Comparison of ENCODE assay signal across 2 cellular contexts in the genomic region with DNA sequence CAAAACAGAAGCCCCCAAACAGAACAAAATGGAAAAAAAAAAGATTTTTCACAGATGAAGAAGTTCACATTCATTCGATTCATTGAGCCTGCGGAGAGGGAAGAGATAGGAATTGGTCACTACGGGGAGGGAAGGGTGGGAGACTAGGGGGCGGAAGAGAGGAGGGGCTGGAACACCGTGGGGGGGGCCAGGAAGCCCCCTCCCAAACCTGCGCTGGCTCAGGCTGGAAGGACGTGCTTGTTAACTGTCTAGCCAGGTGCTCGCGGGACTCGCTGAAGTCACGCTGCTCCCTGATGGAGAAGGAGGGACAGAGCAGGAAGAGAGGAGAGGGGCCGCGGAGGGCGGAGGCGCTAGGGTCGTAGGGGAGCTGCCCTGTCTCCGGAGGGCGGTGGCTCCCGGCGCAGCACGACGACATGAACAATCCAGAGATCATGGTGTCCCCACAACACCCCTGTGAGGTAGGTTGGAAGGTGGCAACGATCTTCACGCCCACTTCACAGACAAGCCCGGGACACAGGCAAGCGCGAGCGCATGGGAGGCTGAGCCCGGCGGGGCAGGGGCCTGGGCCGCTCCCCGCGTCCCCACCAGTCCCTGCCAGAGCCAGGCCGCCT.
TF ChIP-seq lines count a peak whose summit lies in the region.

No MANE protein-coding gene starts in this region.

TF ChIP-seq in HEK293, 187 proteins besides CTCF, POLR2A, EP300 and RAD21:
- TF ChIP-seq, protein P1, sequence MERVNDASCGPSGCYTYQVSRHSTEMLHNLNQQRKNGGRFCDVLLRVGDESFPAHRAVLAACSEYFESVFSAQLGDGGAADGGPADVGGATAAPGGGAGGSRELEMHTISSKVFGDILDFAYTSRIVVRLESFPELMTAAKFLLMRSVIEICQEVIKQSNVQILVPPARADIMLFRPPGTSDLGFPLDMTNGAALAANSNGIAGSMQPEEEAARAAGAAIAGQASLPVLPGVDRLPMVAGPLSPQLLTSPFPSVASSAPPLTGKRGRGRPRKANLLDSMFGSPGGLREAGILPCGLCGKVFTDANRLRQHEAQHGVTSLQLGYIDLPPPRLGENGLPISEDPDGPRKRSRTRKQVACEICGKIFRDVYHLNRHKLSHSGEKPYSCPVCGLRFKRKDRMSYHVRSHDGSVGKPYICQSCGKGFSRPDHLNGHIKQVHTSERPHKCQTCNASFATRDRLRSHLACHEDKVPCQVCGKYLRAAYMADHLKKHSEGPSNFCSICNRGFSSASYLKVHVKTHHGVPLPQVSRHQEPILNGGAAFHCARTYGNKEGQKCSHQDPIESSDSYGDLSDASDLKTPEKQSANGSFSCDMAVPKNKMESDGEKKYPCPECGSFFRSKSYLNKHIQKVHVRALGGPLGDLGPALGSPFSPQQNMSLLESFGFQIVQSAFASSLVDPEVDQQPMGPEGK (tag by site-specific recombination; IDR thresholded peaks at IDR 0.05) = peak; percentile 73
- TF ChIP-seq, protein P2, sequence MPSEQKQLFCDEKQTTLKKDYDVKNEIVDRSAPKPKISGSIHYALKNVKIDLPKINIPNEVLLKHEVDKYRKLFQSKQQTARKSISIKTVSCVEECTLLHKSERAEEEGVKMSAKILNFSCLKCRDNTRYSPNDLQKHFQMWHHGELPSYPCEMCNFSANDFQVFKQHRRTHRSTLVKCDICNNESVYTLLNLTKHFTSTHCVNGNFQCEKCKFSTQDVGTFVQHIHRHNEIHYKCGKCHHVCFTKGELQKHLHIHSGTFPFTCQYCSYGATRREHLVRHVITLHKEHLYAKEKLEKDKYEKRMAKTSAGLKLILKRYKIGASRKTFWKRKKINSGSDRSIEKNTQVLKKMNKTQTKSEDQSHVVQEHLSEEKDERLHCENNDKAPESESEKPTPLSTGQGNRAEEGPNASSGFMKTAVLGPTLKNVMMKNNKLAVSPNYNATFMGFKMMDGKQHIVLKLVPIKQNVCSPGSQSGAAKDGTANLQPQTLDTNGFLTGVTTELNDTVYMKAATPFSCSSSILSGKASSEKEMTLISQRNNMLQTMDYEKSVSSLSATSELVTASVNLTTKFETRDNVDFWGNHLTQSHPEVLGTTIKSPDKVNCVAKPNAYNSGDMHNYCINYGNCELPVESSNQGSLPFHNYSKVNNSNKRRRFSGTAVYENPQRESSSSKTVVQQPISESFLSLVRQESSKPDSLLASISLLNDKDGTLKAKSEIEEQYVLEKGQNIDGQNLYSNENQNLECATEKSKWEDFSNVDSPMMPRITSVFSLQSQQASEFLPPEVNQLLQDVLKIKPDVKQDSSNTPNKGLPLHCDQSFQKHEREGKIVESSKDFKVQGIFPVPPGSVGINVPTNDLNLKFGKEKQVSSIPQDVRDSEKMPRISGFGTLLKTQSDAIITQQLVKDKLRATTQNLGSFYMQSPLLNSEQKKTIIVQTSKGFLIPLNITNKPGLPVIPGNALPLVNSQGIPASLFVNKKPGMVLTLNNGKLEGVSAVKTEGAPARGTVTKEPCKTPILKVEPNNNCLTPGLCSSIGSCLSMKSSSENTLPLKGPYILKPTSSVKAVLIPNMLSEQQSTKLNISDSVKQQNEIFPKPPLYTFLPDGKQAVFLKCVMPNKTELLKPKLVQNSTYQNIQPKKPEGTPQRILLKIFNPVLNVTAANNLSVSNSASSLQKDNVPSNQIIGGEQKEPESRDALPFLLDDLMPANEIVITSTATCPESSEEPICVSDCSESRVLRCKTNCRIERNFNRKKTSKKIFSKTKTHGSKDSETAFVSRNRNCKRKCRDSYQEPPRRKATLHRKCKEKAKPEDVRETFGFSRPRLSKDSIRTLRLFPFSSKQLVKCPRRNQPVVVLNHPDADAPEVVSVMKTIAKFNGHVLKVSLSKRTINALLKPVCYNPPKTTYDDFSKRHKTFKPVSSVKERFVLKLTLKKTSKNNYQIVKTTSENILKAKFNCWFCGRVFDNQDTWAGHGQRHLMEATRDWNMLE (tag by site-specific recombination; conservative IDR thresholded peaks at IDR 0.05; ENCODE audit: low read depth) = no peak
- TF ChIP-seq ZNF76 (tag by site-specific recombination; IDR thresholded peaks at IDR 0.05; ENCODE audit: borderline replicate concordance, low read depth) (no peak), ZNF2 (tag by site-specific recombination; IDR thresholded peaks at IDR 0.05) (no peak), SP3 (tag by site-specific recombination; IDR thresholded peaks at IDR 0.05) (no peak), ZNF202 (tag by site-specific recombination; IDR thresholded peaks at IDR 0.05; ENCODE audit: borderline replicate concordance) (0 out of 2 replicates have a peak, but pooled peaks have one; percentile 39), BCL11B (tag by site-specific recombination; IDR thresholded peaks at IDR 0.05; ENCODE audit: low read depth) (no peak), ZNF561 (tag by site-specific recombination; IDR thresholded peaks at IDR 0.05; ENCODE audit: borderline replicate concordance) (no peak), HOXD13 (CRISPR knock-in tag; IDR thresholded peaks at IDR 0.05; ENCODE audit: borderline replicate concordance) (no peak), ZNF501 (tag by site-specific recombination; IDR thresholded peaks at IDR 0.05) (no peak)
- TF ChIP-seq, protein P3, sequence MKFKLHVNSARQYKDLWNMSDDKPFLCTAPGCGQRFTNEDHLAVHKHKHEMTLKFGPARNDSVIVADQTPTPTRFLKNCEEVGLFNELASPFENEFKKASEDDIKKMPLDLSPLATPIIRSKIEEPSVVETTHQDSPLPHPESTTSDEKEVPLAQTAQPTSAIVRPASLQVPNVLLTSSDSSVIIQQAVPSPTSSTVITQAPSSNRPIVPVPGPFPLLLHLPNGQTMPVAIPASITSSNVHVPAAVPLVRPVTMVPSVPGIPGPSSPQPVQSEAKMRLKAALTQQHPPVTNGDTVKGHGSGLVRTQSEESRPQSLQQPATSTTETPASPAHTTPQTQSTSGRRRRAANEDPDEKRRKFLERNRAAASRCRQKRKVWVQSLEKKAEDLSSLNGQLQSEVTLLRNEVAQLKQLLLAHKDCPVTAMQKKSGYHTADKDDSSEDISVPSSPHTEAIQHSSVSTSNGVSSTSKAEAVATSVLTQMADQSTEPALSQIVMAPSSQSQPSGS (tag by site-specific recombination; IDR thresholded peaks at IDR 0.05; ENCODE audit: low read depth) = no peak
- TF ChIP-seq, protein P4, sequence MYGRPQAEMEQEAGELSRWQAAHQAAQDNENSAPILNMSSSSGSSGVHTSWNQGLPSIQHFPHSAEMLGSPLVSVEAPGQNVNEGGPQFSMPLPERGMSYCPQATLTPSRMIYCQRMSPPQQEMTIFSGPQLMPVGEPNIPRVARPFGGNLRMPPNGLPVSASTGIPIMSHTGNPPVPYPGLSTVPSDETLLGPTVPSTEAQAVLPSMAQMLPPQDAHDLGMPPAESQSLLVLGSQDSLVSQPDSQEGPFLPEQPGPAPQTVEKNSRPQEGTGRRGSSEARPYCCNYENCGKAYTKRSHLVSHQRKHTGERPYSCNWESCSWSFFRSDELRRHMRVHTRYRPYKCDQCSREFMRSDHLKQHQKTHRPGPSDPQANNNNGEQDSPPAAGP (tag by site-specific recombination; IDR thresholded peaks at IDR 0.05) = 0 out of 2 replicates have a peak, but pooled peaks have one; percentile 16

TF ChIP-seq in WTC11, 78 proteins besides CTCF, POLR2A, EP300 and RAD21 (continues in another document):
- TF ChIP-seq, protein P5, sequence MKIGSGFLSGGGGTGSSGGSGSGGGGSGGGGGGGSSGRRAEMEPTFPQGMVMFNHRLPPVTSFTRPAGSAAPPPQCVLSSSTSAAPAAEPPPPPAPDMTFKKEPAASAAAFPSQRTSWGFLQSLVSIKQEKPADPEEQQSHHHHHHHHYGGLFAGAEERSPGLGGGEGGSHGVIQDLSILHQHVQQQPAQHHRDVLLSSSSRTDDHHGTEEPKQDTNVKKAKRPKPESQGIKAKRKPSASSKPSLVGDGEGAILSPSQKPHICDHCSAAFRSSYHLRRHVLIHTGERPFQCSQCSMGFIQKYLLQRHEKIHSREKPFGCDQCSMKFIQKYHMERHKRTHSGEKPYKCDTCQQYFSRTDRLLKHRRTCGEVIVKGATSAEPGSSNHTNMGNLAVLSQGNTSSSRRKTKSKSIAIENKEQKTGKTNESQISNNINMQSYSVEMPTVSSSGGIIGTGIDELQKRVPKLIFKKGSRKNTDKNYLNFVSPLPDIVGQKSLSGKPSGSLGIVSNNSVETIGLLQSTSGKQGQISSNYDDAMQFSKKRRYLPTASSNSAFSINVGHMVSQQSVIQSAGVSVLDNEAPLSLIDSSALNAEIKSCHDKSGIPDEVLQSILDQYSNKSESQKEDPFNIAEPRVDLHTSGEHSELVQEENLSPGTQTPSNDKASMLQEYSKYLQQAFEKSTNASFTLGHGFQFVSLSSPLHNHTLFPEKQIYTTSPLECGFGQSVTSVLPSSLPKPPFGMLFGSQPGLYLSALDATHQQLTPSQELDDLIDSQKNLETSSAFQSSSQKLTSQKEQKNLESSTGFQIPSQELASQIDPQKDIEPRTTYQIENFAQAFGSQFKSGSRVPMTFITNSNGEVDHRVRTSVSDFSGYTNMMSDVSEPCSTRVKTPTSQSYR (CRISPR knock-in tag; IDR thresholded peaks at IDR 0.05) = no peak
- TF ChIP-seq, protein P6, sequence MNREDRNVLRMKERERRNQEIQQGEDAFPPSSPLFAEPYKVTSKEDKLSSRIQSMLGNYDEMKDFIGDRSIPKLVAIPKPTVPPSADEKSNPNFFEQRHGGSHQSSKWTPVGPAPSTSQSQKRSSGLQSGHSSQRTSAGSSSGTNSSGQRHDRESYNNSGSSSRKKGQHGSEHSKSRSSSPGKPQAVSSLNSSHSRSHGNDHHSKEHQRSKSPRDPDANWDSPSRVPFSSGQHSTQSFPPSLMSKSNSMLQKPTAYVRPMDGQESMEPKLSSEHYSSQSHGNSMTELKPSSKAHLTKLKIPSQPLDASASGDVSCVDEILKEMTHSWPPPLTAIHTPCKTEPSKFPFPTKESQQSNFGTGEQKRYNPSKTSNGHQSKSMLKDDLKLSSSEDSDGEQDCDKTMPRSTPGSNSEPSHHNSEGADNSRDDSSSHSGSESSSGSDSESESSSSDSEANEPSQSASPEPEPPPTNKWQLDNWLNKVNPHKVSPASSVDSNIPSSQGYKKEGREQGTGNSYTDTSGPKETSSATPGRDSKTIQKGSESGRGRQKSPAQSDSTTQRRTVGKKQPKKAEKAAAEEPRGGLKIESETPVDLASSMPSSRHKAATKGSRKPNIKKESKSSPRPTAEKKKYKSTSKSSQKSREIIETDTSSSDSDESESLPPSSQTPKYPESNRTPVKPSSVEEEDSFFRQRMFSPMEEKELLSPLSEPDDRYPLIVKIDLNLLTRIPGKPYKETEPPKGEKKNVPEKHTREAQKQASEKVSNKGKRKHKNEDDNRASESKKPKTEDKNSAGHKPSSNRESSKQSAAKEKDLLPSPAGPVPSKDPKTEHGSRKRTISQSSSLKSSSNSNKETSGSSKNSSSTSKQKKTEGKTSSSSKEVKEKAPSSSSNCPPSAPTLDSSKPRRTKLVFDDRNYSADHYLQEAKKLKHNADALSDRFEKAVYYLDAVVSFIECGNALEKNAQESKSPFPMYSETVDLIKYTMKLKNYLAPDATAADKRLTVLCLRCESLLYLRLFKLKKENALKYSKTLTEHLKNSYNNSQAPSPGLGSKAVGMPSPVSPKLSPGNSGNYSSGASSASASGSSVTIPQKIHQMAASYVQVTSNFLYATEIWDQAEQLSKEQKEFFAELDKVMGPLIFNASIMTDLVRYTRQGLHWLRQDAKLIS (CRISPR knock-in tag; IDR thresholded peaks at IDR 0.05; ENCODE audit: borderline replicate concordance) = no peak
- TF ChIP-seq, protein P7, sequence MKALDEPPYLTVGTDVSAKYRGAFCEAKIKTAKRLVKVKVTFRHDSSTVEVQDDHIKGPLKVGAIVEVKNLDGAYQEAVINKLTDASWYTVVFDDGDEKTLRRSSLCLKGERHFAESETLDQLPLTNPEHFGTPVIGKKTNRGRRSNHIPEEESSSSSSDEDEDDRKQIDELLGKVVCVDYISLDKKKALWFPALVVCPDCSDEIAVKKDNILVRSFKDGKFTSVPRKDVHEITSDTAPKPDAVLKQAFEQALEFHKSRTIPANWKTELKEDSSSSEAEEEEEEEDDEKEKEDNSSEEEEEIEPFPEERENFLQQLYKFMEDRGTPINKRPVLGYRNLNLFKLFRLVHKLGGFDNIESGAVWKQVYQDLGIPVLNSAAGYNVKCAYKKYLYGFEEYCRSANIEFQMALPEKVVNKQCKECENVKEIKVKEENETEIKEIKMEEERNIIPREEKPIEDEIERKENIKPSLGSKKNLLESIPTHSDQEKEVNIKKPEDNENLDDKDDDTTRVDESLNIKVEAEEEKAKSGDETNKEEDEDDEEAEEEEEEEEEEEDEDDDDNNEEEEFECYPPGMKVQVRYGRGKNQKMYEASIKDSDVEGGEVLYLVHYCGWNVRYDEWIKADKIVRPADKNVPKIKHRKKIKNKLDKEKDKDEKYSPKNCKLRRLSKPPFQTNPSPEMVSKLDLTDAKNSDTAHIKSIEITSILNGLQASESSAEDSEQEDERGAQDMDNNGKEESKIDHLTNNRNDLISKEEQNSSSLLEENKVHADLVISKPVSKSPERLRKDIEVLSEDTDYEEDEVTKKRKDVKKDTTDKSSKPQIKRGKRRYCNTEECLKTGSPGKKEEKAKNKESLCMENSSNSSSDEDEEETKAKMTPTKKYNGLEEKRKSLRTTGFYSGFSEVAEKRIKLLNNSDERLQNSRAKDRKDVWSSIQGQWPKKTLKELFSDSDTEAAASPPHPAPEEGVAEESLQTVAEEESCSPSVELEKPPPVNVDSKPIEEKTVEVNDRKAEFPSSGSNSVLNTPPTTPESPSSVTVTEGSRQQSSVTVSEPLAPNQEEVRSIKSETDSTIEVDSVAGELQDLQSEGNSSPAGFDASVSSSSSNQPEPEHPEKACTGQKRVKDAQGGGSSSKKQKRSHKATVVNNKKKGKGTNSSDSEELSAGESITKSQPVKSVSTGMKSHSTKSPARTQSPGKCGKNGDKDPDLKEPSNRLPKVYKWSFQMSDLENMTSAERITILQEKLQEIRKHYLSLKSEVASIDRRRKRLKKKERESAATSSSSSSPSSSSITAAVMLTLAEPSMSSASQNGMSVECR (CRISPR knock-in tag; IDR thresholded peaks at IDR 0.05; ENCODE audit: borderline replicate concordance) = no peak
- TF ChIP-seq, protein P8, sequence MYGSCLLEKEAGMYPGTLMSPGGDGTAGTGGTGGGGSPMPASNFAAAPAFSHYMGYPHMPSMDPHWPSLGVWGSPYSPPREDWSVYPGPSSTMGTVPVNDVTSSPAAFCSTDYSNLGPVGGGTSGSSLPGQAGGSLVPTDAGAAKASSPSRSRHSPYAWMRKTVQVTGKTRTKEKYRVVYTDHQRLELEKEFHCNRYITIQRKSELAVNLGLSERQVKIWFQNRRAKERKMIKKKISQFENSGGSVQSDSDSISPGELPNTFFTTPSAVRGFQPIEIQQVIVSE (CRISPR knock-in tag; IDR thresholded peaks at IDR 0.05; ENCODE audit: borderline replicate concordance) = no peak
- TF ChIP-seq, protein P9, sequence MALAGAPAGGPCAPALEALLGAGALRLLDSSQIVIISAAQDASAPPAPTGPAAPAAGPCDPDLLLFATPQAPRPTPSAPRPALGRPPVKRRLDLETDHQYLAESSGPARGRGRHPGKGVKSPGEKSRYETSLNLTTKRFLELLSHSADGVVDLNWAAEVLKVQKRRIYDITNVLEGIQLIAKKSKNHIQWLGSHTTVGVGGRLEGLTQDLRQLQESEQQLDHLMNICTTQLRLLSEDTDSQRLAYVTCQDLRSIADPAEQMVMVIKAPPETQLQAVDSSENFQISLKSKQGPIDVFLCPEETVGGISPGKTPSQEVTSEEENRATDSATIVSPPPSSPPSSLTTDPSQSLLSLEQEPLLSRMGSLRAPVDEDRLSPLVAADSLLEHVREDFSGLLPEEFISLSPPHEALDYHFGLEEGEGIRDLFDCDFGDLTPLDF (CRISPR knock-in tag; IDR thresholded peaks at IDR 0.05) = no peak
- TF ChIP-seq TP53 (CRISPR knock-in tag; IDR thresholded peaks at IDR 0.05) = no peak
- TF ChIP-seq, protein P10, sequence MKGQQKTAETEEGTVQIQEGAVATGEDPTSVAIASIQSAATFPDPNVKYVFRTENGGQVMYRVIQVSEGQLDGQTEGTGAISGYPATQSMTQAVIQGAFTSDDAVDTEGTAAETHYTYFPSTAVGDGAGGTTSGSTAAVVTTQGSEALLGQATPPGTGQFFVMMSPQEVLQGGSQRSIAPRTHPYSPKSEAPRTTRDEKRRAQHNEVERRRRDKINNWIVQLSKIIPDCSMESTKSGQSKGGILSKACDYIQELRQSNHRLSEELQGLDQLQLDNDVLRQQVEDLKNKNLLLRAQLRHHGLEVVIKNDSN (CRISPR knock-in tag; IDR thresholded peaks at IDR 0.05) = no peak
- TF ChIP-seq NR1H2 (CRISPR knock-in tag; IDR thresholded peaks at IDR 0.05) = no peak
- no peak for TF ChIP-seq SP1 (CRISPR knock-in tag; conservative IDR thresholded peaks at IDR 0.05)
